In the genomic region with DNA sequence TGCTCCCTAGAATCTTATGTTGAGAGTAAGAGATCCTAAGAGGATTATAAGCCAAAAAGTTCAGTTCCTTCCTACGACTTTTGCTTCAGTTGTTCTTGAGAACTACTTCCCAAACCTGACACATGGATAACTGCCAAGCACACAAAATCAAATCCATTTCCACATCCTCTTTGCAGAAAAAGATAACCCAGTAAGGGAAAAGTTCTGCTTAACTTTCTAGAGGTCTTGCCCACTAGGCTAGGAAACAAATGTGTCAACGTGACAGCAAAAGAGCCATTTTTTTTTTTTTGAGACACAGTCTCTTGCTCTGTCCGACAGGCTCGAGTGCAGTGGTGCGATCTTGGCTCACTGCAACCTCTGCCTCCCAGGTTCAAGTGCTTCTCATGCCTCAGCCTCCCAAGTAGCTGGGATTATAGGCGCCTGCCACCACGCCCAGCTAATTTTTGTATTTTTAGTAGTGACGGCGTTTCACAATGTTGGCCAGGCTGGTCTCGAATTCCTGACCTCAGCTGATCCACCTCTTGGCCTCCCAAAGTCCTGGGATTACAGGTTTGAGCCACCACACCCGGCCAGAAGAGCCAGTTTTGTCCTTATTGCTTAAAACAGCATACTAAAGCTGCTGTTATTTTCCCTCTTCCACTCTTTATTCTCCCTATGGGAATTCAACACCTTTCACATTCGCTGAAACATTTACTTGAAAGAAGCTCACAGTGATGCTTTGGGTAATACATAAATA, we compare ENCODE assay signal across 12 cellular contexts. TPM values are rescaled to one million over a fixed set of nuclear protein-coding genes. Genes with fewer than 3 reads are reported as not detected.
DNase-seq lines count a peak whose midpoint lies in the region; ATAC-seq, FAIRE-seq and TF ChIP-seq lines count a peak whose summit lies in the region.
"Had no signal": no experiment of that assay in that cellular context is flagged by ENCODE, and none has a peak within 500 bp of the region (broad histone marks: within the 10 kb centered on the region; RNA-seq: fewer than 3 reads in every experiment).

No MANE protein-coding gene starts in this region.

- peak overlapping the region; percentile 12 for H3K4me3 Mint-ChIP-seq in astrocyte (ENCODE audit: unreplicated experiment)

- DNase-seq in astrocyte (ENCODE audit: low read depth) = no peak
- DNase-seq in left ventricle myocardium inferior = no peak
- no peak for DNase-seq in smooth muscle cell (lab: John Stamatoyannopoulos, UW; ENCODE audit: unreplicated experiment)
- DNase-seq in DMS53 treated with DMSO at 0.1 percent for 48 hours (lab: John Stamatoyannopoulos, UW; ENCODE audit: unreplicated experiment) = no peak
- DNase-seq in activated gamma-delta T cell treated with Interleukin-2 at 50 U/mL for 16 hours = no peak
- DNase-seq: DMS79, head of caudate nucleus, NCI-H526 treated with DMSO at 0.1 percent for 48 hours, SW 1271 had no signal

- peaks cover 98% of the 10 kb centered on the region for H4K20me1 ChIP-seq in astrocyte (ENCODE audit: insufficient read depth, low read length)
- H4K20me1 ChIP-seq in smooth muscle cell (ENCODE audit: low read depth) = peaks cover 100% of the 10 kb centered on the region

- no peak overlapping the region for H2AFZ ChIP-seq in astrocyte (ENCODE audit: low read depth, low read length)
- no peak overlapping the region for H2AFZ ChIP-seq in smooth muscle cell (ENCODE audit: low read depth)

- peaks cover 12% of the 10 kb centered on the region for H3K36me3 Mint-ChIP-seq in astrocyte (ENCODE audit: low read depth, unreplicated experiment)

- H3K36me3 ChIP-seq in HEK293 (ENCODE audit: control insufficient read depth in 2 of 2, insufficient read depth in 1 of 2, low read length in 2 of 2) = peaks cover 37 to 38% of the 10 kb centered on the region in 2 experiments
- peaks cover 16% of the 10 kb centered on the region for H3K36me3 ChIP-seq in astrocyte (ENCODE audit: insufficient read depth, low read length)
- H3K36me3 ChIP-seq in left ventricle myocardium inferior = peaks cover 17% of the 10 kb centered on the region
- peaks cover 7% of the 10 kb centered on the region for H3K36me3 ChIP-seq in smooth muscle cell (ENCODE audit: low read depth)

- POLR2A ChIA-PET in HEK293 (lab: Yijun Ruan, JAX) = interaction anchor here (1.0 kb wide), 1 partner anchor 24 kb away, joined by 3 read pairs; the partner anchor contains the start of gene CSNK1A1

- CTCF ChIA-PET in HEK293 (lab: Yijun Ruan, JAX) = interaction anchor here (0.7 to 1.9 kb wide), 5 partner anchors 10 to 338 kb away, joined by 3 to 8 read pairs (median 4); partner anchors contain the start of gene CSNK1A1

- H3K9me3 Mint-ChIP-seq in astrocyte (ENCODE audit: unreplicated experiment) = no peaks in the 10 kb centered on the region

- H3K4me1 Mint-ChIP-seq in astrocyte (ENCODE audit: low read depth, unreplicated experiment) = peaks cover 51% of the 10 kb centered on the region

- H3K27me3 ChIP-seq in astrocyte (ENCODE audit: insufficient read depth, low read length) (no peaks in the 10 kb centered on the region), left ventricle myocardium inferior (ENCODE audit: low read depth) (no peaks in the 10 kb centered on the region), smooth muscle cell (ENCODE audit: low read depth) (no peaks in the 10 kb centered on the region)

- intact Hi-C loops in left ventricle myocardium inferior (cut with micrococcal nuclease) = no loop called here

- H3K27ac ChIP-seq in HEK293 (ENCODE audit: extremely low read depth, low read depth, low read length) (no peak overlapping the region), astrocyte (ENCODE audit: low read depth, low read length) (no peak overlapping the region), left ventricle myocardium inferior (replicated peaks) (peak overlapping the region; percentile 70), smooth muscle cell (ENCODE audit: low read depth) (peak overlapping the region; percentile 48)

- TF ChIP-seq CTCF in HEK293 (tag by site-specific recombination; IDR thresholded peaks at IDR 0.05) (no peak), astrocyte (IDR thresholded peaks at IDR 0.05; ENCODE audit: insufficient read depth, low read depth, low read length) (no peak), left ventricle myocardium inferior (IDR thresholded peaks at IDR 0.05; ENCODE audit: borderline replicate concordance) (no peak), smooth muscle cell (IDR thresholded peaks at IDR 0.05; ENCODE audit: borderline replicate concordance, insufficient read depth, poor library complexity, severe bottlenecking) (no peak)

- no peak for ATAC-seq in GM18858 (IDR thresholded peaks at IDR 0.05; ENCODE audit: unreplicated experiment)

- peak overlapping the region; percentile 45 for H3K27ac Mint-ChIP-seq in astrocyte (ENCODE audit: unreplicated experiment)

- H3K79me2 ChIP-seq in astrocyte (ENCODE audit: insufficient read depth, low read length) (peaks cover 100% of the 10 kb centered on the region), smooth muscle cell (ENCODE audit: low read depth) (peaks cover 100% of the 10 kb centered on the region)

- WGBS in smooth muscle cell (ENCODE audit: low lambda C conversion rate) = 73% methylated on average over 12 of the region's 12 CpGs

- peaks cover 19% of the 10 kb centered on the region for H3F3A ChIP-seq in smooth muscle cell (ENCODE audit: low read depth)

- H3K4me2 ChIP-seq in astrocyte (ENCODE audit: low read length) (no peak overlapping the region), smooth muscle cell (peak overlapping the region; percentile 19)

- H3K4me3 ChIP-seq in HEK293 (ENCODE audit: low read depth, low read length) (no peak overlapping the region), astrocyte (ENCODE audit: insufficient read depth, low read depth, low read length) (no peak overlapping the region), left ventricle myocardium inferior (peak overlapping the region; percentile 17), smooth muscle cell (no peak overlapping the region)

- H3K4me1 ChIP-seq in HEK293 (ENCODE audit: control insufficient read depth, insufficient read depth, low read length) (peaks cover 40% of the 10 kb centered on the region), astrocyte (ENCODE audit: insufficient read depth, low read length) (peaks cover 3% of the 10 kb centered on the region), left ventricle myocardium inferior (peaks cover 100% of the 10 kb centered on the region), smooth muscle cell (ENCODE audit: low read depth) (peaks cover 23% of the 10 kb centered on the region)

- H3K27me3 Mint-ChIP-seq in astrocyte (ENCODE audit: low read depth, unreplicated experiment) = no peaks in the 10 kb centered on the region

- H3K9me3 ChIP-seq in HEK293 (ENCODE audit: control insufficient read depth, insufficient read depth, low read depth, low read length) = no peaks in the 10 kb centered on the region
- H3K9me3 ChIP-seq in astrocyte (ENCODE audit: insufficient read depth, low read depth, low read length) = no peaks in the 10 kb centered on the region
- H3K9me3 ChIP-seq in left ventricle myocardium inferior (replicated peaks) = no peaks in the 10 kb centered on the region
- H3K9me3 ChIP-seq in smooth muscle cell (replicated peaks; ENCODE audit: low read depth) = no peaks in the 10 kb centered on the region

- no peak for FAIRE-seq in astrocyte (lab: Jason Lieb, UNC)
- FAIRE-seq: bronchial epithelial cell had no signal

- H3K9ac ChIP-seq in astrocyte (ENCODE audit: low read length) = no peak overlapping the region
- H3K9ac ChIP-seq in smooth muscle cell (ENCODE audit: low read depth) = no peak overlapping the region

TF ChIP-seq in HEK293, 187 proteins besides CTCF, POLR2A, EP300 and RAD21:
- TF ChIP-seq PRDM10 (tag by site-specific recombination; IDR thresholded peaks at IDR 0.05) (0 out of 2 replicates have a peak, but pooled peaks have one; percentile 8), ZSCAN23 (tag by site-specific recombination; IDR thresholded peaks at IDR 0.05) (no peak), ZNF155 (tag by site-specific recombination; IDR thresholded peaks at IDR 0.05) (no peak), TRIM28 (IDR thresholded peaks at IDR 0.05; ENCODE audit: borderline replicate concordance, low read length) (0 out of 2 replicates have a peak, but pooled peaks have one; percentile 41), ZNF600 (tag by site-specific recombination; IDR thresholded peaks at IDR 0.05) (no peak), KLF1 (tag by site-specific recombination; IDR thresholded peaks at IDR 0.05) (0 out of 2 replicates have a peak, but pooled peaks have one; percentile 22), SCRT1 (tag by site-specific recombination; IDR thresholded peaks at IDR 0.05; ENCODE audit: borderline replicate concordance) (no peak), ZNF10 (tag by site-specific recombination; IDR thresholded peaks at IDR 0.05) (no peak), WT1 (tag by site-specific recombination; IDR thresholded peaks at IDR 0.05) (no peak)

RNA-seq across cellular contexts. Expression of gene CSNK1A1, which starts 24.2 kb away (rescaled TPM):
- total RNA-seq in astrocyte (384 and 392 TPM in 2 replicates), left ventricle myocardium inferior (180 TPM), smooth muscle cell (294 and 354 TPM in 2 replicates)
- 129 and 151 TPM in 2 replicates for polyA plus RNA-seq in smooth muscle cell

RNA-seq across cellular contexts. Expression of gene ARHGEF37, which starts 54.3 kb away (rescaled TPM):
- total RNA-seq in astrocyte = 1.4 and 2.3 TPM in 2 replicates
- 22.8 TPM for total RNA-seq in left ventricle myocardium inferior
- 1.4 and 2.3 TPM in 2 replicates for total RNA-seq in smooth muscle cell
- 0.70 and 2.0 TPM in 2 replicates for polyA plus RNA-seq in smooth muscle cell

Comparison
In these comparisons a context has a peak if more than half of its experiments do, and no peak if none do; other contexts are left out.
1. H3K27ac ChIP-seq: peak in left ventricle myocardium inferior (single experiment) and smooth muscle cell (single experiment); none in HEK293 (single experiment) and astrocyte (single experiment).